11 cellular contexts compared by ENCODE assay signal in the genomic region with DNA sequence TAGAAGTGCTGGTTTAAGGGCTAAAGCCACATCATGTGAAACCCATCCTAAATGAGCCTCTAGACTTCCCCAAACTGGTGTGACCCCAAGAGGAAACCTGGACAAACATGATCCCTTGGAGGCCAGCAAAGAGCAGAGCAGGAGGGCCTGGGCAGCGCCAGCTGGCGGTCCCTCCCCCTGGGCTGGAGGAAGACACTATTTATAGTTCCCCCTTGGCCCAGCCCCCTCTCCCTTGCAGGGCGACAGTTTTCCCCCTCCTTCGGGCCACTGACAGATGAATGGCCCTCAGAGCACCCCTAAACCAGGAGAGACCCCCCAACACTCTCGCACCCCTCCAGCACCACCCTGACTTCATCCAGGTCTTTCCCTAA. TPM values are rescaled to one million over a fixed set of nuclear protein-coding genes. Genes with fewer than 3 reads are reported as not detected.
DNase-seq lines count a peak whose midpoint lies in the region; TF ChIP-seq lines count a peak whose summit lies in the region.
"Had no signal": no experiment of that assay in that cellular context is flagged by ENCODE, and none has a peak within 500 bp of the region (broad histone marks: within the 10 kb centered on the region; RNA-seq: fewer than 3 reads in every experiment).

No MANE protein-coding gene starts in this region.

- H3K4me1 Mint-ChIP-seq in activated CD4-positive, alpha-beta T cell treated with anti-CD3 and anti-CD28 coated beads, Interleukin-2, amount 10 ng/mL, durations not matched to agents 24 days and 14 days, result peaks cover 29% of the 10 kb centered on the region
- H3K4me1 Mint-ChIP-seq in activated CD4-positive, alpha-beta memory T cell treated with anti-CD3 and anti-CD28 coated beads for 36 hours (ENCODE audit: low read depth), result peaks cover 10% of the 10 kb centered on the region

- TF ChIP-seq POLR2A in tibial nerve (IDR thresholded peaks at IDR 0.05), result no peak

- peak overlapping the region; percentile 21 to 92 (median 52) for H3K27ac ChIP-seq in tibial nerve

- no peak for TF ChIP-seq EP300 in tibial nerve (IDR thresholded peaks at IDR 0.05)

- no peaks in the 10 kb centered on the region for H3K36me3 ChIP-seq in tibial nerve

- H3K4me3 Mint-ChIP-seq in activated CD4-positive, alpha-beta T cell treated with anti-CD3 and anti-CD28 coated beads, Interleukin-2, amount 10 ng/mL, durations not matched to agents 24 days and 14 days, result no peak overlapping the region
- H3K4me3 Mint-ChIP-seq in activated CD4-positive, alpha-beta memory T cell treated with anti-CD3 and anti-CD28 coated beads for 36 hours, result no peak overlapping the region

- peaks cover 0 to 84% (median 43%) of the 10 kb centered on the region in 4 donors for H3K4me1 ChIP-seq in tibial nerve

- no peaks in the 10 kb centered on the region for H3K36me3 Mint-ChIP-seq in activated CD4-positive, alpha-beta T cell treated with anti-CD3 and anti-CD28 coated beads, Interleukin-2, amount 10 ng/mL, durations not matched to agents 24 days and 14 days (ENCODE audit: low read depth)
- peaks cover 3% of the 10 kb centered on the region for H3K36me3 Mint-ChIP-seq in activated CD4-positive, alpha-beta memory T cell treated with anti-CD3 and anti-CD28 coated beads for 36 hours
- H3K36me3 Mint-ChIP-seq: CD4-positive, CD25-positive, alpha-beta regulatory T cell had no signal

- 3 to 15% methylated on average over 5 of the region's 5 CpGs for WGBS in tibial nerve, 2 donors

- DNase-seq in activated CD4-positive, alpha-beta T cell treated with anti-CD3 and anti-CD28 coated beads, Interleukin-2, amount 10 ng/mL, durations not matched to agents 24 days and 14 days, result no peak
- no peak for DNase-seq in activated CD4-positive, alpha-beta T cell treated with anti-CD3 and anti-CD28 coated beads for 4 hours
- DNase-seq in astrocyte of the spinal cord (ENCODE audit: low read depth, low spot score), result no peak
- DNase-seq in medulla oblongata (ENCODE audit: extremely low spot score), result peak; percentile 49
- DNase-seq in tibial nerve (ENCODE audit: low spot score in 2 of 2), result no peak
- DNase-seq in activated CD4-positive, alpha-beta memory T cell treated with anti-CD3 and anti-CD28 coated beads for 36 hours, result no peak
- DNase-seq in AG08396 (ENCODE audit: low spot score), result no peak
- DNase-seq in NCI-H1436 (lab: John Stamatoyannopoulos, UW), result no peak
- DNase-seq: CD4-positive, CD25-positive, alpha-beta regulatory T cell; NK-92 treated with Interleukin-12 subunit alpha and Interleukin-12 subunit beta, amount 100 ng/mL, for 24 hours; small intestine had no signal

- POLR2A ChIA-PET in activated CD4-positive, alpha-beta memory T cell treated with anti-CD3 and anti-CD28 coated beads for 36 hours (lab: Charles Lee), result no interaction called here

- intact Hi-C loops in activated CD4-positive, alpha-beta T cell treated with anti-CD3 and anti-CD28 coated beads, Interleukin-2, amount 10 ng/mL, durations not matched to agents 24 days and 14 days (cut with micrococcal nuclease), result no loop called here
- intact Hi-C loops in activated CD4-positive, alpha-beta memory T cell treated with anti-CD3 and anti-CD28 coated beads for 36 hours (cut with micrococcal nuclease), result no loop called here

- H3K9me3 ChIP-seq in tibial nerve, result no peaks in the 10 kb centered on the region

- H3K4me3 ChIP-seq in astrocyte of the spinal cord (ENCODE audit: low read depth, low read length) (peak overlapping the region; percentile 29), tibial nerve (peak overlapping the region in 1 of 4 donors; percentile 32)

- no peaks in the 10 kb centered on the region for H3K27me3 ChIP-seq in tibial nerve

- TF ChIP-seq CTCF in astrocyte of the spinal cord (IDR thresholded peaks at IDR 0.05; ENCODE audit: low read depth, low read length), result no peak
- no peak for TF ChIP-seq CTCF in tibial nerve (IDR thresholded peaks at IDR 0.05)

- peak overlapping the region; percentile 20 for H3K27ac Mint-ChIP-seq in activated CD4-positive, alpha-beta T cell treated with anti-CD3 and anti-CD28 coated beads, Interleukin-2, amount 10 ng/mL, durations not matched to agents 24 days and 14 days
- no peak overlapping the region for H3K27ac Mint-ChIP-seq in activated CD4-positive, alpha-beta memory T cell treated with anti-CD3 and anti-CD28 coated beads for 36 hours
- H3K27ac Mint-ChIP-seq: CD4-positive, CD25-positive, alpha-beta regulatory T cell had no signal

- no peaks in the 10 kb centered on the region for H3K9me3 Mint-ChIP-seq in activated CD4-positive, alpha-beta T cell treated with anti-CD3 and anti-CD28 coated beads, Interleukin-2, amount 10 ng/mL, durations not matched to agents 24 days and 14 days
- H3K9me3 Mint-ChIP-seq in activated CD4-positive, alpha-beta memory T cell treated with anti-CD3 and anti-CD28 coated beads for 36 hours, result no peaks in the 10 kb centered on the region
- H3K9me3 Mint-ChIP-seq: CD4-positive, CD25-positive, alpha-beta regulatory T cell had no signal

- CTCF ChIA-PET in activated CD4-positive, alpha-beta memory T cell treated with anti-CD3 and anti-CD28 coated beads for 36 hours (lab: Charles Lee), result interaction anchor here (0.6 to 5.6 kb wide), 5 partner anchors 12 to 161 kb away, joined by 3 to 58 read pairs (median 3); a partner anchor contains a TSS

- in situ Hi-C loops in astrocyte of the spinal cord (cut with HindIII; ENCODE audit: low sequenced_read_pairs), result no loop called here

- H3K27me3 Mint-ChIP-seq in activated CD4-positive, alpha-beta T cell treated with anti-CD3 and anti-CD28 coated beads, Interleukin-2, amount 10 ng/mL, durations not matched to agents 24 days and 14 days, result no peaks in the 10 kb centered on the region
- no peaks in the 10 kb centered on the region for H3K27me3 Mint-ChIP-seq in activated CD4-positive, alpha-beta memory T cell treated with anti-CD3 and anti-CD28 coated beads for 36 hours

RNA-seq across cellular contexts. Expression of a gene that starts 2.9 kb away (rescaled TPM):
- total RNA-seq in activated CD4-positive, alpha-beta T cell treated with anti-CD3 and anti-CD28 coated beads, Interleukin-2, amount 10 ng/mL, durations not matched to agents 24 days and 14 days, result not detected in 2 replicates
- total RNA-seq in tibial nerve, result 1 to 10 TPM in 1 of 4 donors, not detected in 3; 1.5 TPM
- not detected for total RNA-seq in activated CD4-positive, alpha-beta memory T cell treated with anti-CD3 and anti-CD28 coated beads for 36 hours
- total RNA-seq: CD4-positive, CD25-positive, alpha-beta regulatory T cell had no signal

RNA-seq across cellular contexts. Expression of a gene that starts 4.0 kb away (rescaled TPM):
- 38.2 and 44.0 TPM in 2 replicates for total RNA-seq in activated CD4-positive, alpha-beta T cell treated with anti-CD3 and anti-CD28 coated beads, Interleukin-2, amount 10 ng/mL, durations not matched to agents 24 days and 14 days
- 1 to 10 TPM; 2.2 to 9.0 (median 7.6) TPM for total RNA-seq in tibial nerve
- 10 to 100 TPM; 19.4 to 22.4 TPM for total RNA-seq in activated CD4-positive, alpha-beta memory T cell treated with anti-CD3 and anti-CD28 coated beads for 36 hours

RNA-seq across cellular contexts. Expression of a gene that starts 34.5 kb away (rescaled TPM):
- total RNA-seq in activated CD4-positive, alpha-beta T cell treated with anti-CD3 and anti-CD28 coated beads, Interleukin-2, amount 10 ng/mL, durations not matched to agents 24 days and 14 days, result 0.56 and 0.62 TPM in 2 replicates
- total RNA-seq in tibial nerve, result 10 to 100 TPM in 3 of 4 donors, 1 to 10 TPM in 1; 3.1 to 15.7 (median 15.0) TPM
- 1 to 10 TPM; 1.1 TPM for total RNA-seq in activated CD4-positive, alpha-beta memory T cell treated with anti-CD3 and anti-CD28 coated beads for 36 hours

RNA-seq across cellular contexts. Expression of a gene that starts 48.8 kb away (rescaled TPM):
- 224 and 235 TPM in 2 replicates for total RNA-seq in activated CD4-positive, alpha-beta T cell treated with anti-CD3 and anti-CD28 coated beads, Interleukin-2, amount 10 ng/mL, durations not matched to agents 24 days and 14 days
- 100 to 1,000 TPM; 143 to 196 (median 186) TPM for total RNA-seq in tibial nerve
- 100 to 1,000 TPM; 251 to 259 TPM for total RNA-seq in activated CD4-positive, alpha-beta memory T cell treated with anti-CD3 and anti-CD28 coated beads for 36 hours

RNA-seq across cellular contexts. Expression of a gene that starts 56.7 kb away (rescaled TPM):
- 79.1 and 84.9 TPM in 2 replicates for total RNA-seq in activated CD4-positive, alpha-beta T cell treated with anti-CD3 and anti-CD28 coated beads, Interleukin-2, amount 10 ng/mL, durations not matched to agents 24 days and 14 days
- total RNA-seq in tibial nerve, result 100 to 1,000 TPM in 2 of 4 donors, 10 to 100 TPM in 2; 78.4 to 145 (median 93.9) TPM
- 10 to 100 TPM; 88.9 to 93.1 TPM for total RNA-seq in activated CD4-positive, alpha-beta memory T cell treated with anti-CD3 and anti-CD28 coated beads for 36 hours
